Comparison of ENCODE assay signal across 3 cellular contexts in genomic region chr2:99697811-99698568, GRCh38.
TF ChIP-seq lines count a peak whose summit lies in the region.

No MANE protein-coding gene starts in this region.

TF ChIP-seq in liver, 16 proteins besides CTCF, POLR2A, EP300 and RAD21 (continued from another document):
- TF ChIP-seq, protein P1, sequence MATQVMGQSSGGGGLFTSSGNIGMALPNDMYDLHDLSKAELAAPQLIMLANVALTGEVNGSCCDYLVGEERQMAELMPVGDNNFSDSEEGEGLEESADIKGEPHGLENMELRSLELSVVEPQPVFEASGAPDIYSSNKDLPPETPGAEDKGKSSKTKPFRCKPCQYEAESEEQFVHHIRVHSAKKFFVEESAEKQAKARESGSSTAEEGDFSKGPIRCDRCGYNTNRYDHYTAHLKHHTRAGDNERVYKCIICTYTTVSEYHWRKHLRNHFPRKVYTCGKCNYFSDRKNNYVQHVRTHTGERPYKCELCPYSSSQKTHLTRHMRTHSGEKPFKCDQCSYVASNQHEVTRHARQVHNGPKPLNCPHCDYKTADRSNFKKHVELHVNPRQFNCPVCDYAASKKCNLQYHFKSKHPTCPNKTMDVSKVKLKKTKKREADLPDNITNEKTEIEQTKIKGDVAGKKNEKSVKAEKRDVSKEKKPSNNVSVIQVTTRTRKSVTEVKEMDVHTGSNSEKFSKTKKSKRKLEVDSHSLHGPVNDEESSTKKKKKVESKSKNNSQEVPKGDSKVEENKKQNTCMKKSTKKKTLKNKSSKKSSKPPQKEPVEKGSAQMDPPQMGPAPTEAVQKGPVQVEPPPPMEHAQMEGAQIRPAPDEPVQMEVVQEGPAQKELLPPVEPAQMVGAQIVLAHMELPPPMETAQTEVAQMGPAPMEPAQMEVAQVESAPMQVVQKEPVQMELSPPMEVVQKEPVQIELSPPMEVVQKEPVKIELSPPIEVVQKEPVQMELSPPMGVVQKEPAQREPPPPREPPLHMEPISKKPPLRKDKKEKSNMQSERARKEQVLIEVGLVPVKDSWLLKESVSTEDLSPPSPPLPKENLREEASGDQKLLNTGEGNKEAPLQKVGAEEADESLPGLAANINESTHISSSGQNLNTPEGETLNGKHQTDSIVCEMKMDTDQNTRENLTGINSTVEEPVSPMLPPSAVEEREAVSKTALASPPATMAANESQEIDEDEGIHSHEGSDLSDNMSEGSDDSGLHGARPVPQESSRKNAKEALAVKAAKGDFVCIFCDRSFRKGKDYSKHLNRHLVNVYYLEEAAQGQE (IDR thresholded peaks at IDR 0.05), result peak; percentile 88
TF ChIP-seq in liver: peak in this region for 1.

TF ChIP-seq in HepG2, 621 proteins besides CTCF, POLR2A, EP300 and RAD21 (continued from another document):
- TF ChIP-seq RBM22 (optimal IDR thresholded peaks at IDR 0.05; ENCODE audit: low read length) (no peak), SMAD3 (CRISPR knock-in tag; IDR thresholded peaks at IDR 0.05) (no peak), ZNF354B (CRISPR knock-in tag; IDR thresholded peaks at IDR 0.05) (no peak), ZNF121 (CRISPR knock-in tag; IDR thresholded peaks at IDR 0.05) (no peak), BHLHE40 (IDR thresholded peaks at IDR 0.05; ENCODE audit: low read length) (no peak), ZNF569 (CRISPR knock-in tag; IDR thresholded peaks at IDR 0.05; ENCODE audit: borderline replicate concordance) (no peak), ZFY (CRISPR knock-in tag; IDR thresholded peaks at IDR 0.05) (no peak), GABPB1 (CRISPR knock-in tag; IDR thresholded peaks at IDR 0.05) (no peak), HNRNPH1 (optimal IDR thresholded peaks at IDR 0.05; ENCODE audit: low read depth, low read length) (no peak), FUBP1 (CRISPR knock-in tag; IDR thresholded peaks at IDR 0.05; ENCODE audit: borderline replicate concordance) (no peak), GLMP (CRISPR knock-in tag; IDR thresholded peaks at IDR 0.05; ENCODE audit: borderline replicate concordance) (no peak), CCAR2 (optimal IDR thresholded peaks at IDR 0.05; ENCODE audit: low read depth, low read length) (no peak), CAMTA2 (CRISPR knock-in tag; IDR thresholded peaks at IDR 0.05; ENCODE audit: borderline replicate concordance) (no peak), ZNF7 (CRISPR knock-in tag; IDR thresholded peaks at IDR 0.05) (no peak)
- TF ChIP-seq, protein P2, sequence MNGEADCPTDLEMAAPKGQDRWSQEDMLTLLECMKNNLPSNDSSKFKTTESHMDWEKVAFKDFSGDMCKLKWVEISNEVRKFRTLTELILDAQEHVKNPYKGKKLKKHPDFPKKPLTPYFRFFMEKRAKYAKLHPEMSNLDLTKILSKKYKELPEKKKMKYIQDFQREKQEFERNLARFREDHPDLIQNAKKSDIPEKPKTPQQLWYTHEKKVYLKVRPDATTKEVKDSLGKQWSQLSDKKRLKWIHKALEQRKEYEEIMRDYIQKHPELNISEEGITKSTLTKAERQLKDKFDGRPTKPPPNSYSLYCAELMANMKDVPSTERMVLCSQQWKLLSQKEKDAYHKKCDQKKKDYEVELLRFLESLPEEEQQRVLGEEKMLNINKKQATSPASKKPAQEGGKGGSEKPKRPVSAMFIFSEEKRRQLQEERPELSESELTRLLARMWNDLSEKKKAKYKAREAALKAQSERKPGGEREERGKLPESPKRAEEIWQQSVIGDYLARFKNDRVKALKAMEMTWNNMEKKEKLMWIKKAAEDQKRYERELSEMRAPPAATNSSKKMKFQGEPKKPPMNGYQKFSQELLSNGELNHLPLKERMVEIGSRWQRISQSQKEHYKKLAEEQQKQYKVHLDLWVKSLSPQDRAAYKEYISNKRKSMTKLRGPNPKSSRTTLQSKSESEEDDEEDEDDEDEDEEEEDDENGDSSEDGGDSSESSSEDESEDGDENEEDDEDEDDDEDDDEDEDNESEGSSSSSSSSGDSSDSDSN (CRISPR knock-in tag; IDR thresholded peaks at IDR 0.05), result no peak

TF ChIP-seq in K562, 482 proteins besides CTCF, POLR2A, EP300 and RAD21 (continued from another document):
- TF ChIP-seq ETS2 (tag; IDR thresholded peaks at IDR 0.05; ENCODE audit: borderline replicate concordance, poor library complexity, severe bottlenecking), result no peak
